Comparison of ENCODE assay signal across 1 cellular context in the genomic region with DNA sequence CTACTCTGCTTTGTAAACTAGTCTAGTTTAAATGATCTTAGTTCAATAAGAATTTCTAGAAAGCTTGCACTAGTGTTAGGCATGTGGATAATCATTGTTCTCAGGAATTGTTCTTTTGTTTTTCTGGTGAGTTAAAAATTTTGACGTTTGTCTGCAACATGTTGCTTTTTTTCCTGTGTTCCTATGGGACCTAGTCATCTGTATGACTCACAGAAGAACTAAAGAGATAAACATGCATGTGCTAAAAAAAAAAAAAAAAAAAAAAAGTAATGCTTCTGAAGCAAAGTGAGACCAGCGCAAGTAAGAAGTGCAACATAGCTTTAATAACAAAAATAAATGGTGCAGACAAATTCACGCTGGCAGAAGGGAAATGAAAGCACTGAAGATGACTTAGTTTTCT.
TF ChIP-seq lines count a peak whose summit lies in the region.

No MANE protein-coding gene starts in this region.

TF ChIP-seq in IMR-90, 13 proteins besides CTCF, POLR2A, EP300 and RAD21:
- TF ChIP-seq NFE2L2 (IDR thresholded peaks at IDR 0.05; ENCODE audit: low read depth, low read length) (no peak), FOS (IDR thresholded peaks at IDR 0.05; ENCODE audit: low read depth, low read length) (0 out of 2 replicates have a peak, but pooled peaks have one; percentile 12), SMC3 (IDR thresholded peaks at IDR 0.05; ENCODE audit: low read depth, low read length) (no peak)
TF ChIP-seq in IMR-90: peak in this region for 1.
